20 cellular contexts compared by ENCODE assay signal in genomic region chr7:26208040-26208439, GRCh38. TPM values are rescaled to one million over a fixed set of nuclear protein-coding genes. Genes with fewer than 3 reads are reported as not detected.
A peak's percentile ranks its signal among the peaks of the same experiment; 100 is the strongest.
DNase-seq lines count a peak whose midpoint lies in the region; ATAC-seq and TF ChIP-seq lines count a peak whose summit lies in the region.
"Had no signal": no experiment of that assay in that cellular context is flagged by ENCODE, and none has a peak within 500 bp of the region (broad histone marks: within the 10 kb centered on the region; RNA-seq: fewer than 3 reads in every experiment).

No MANE protein-coding gene starts in this region.

- no peaks in the 10 kb centered on the region for H3K9me2 ChIP-seq in Loucy (replicated peaks; ENCODE audit: low read depth, low read length)

- ATAC-seq in activated CD4-positive, alpha-beta T cell treated with anti-CD3 and anti-CD28 coated beads for 36 hours, result no peak

- H3K27ac ChIP-seq in breast epithelium, result no peak overlapping the region
- H3K27ac ChIP-seq: GM23248, Peyer's patch had no signal

- POLR2A ChIA-PET in activated CD4-positive, alpha-beta T cell treated with anti-CD3 and anti-CD28 coated beads for 36 hours (lab: Charles Lee), result interaction anchor here (0.6 to 1.1 kb wide), 5 partner anchors 8 to 206 kb away, joined by 3 to 4 read pairs (median 3); no protein-coding TSS in a partner anchor

- H3K9me3 ChIP-seq in BE2C (no peaks in the 10 kb centered on the region), Loucy (ENCODE audit: insufficient read depth, low read depth, low read length) (no peaks in the 10 kb centered on the region), breast epithelium (no peaks in the 10 kb centered on the region)
- H3K9me3 ChIP-seq: HAP-1, Peyer's patch had no signal

- H4K20me1 ChIP-seq in Loucy (ENCODE audit: insufficient read depth, low read length, poor library complexity, severe bottlenecking), result peaks cover 98% of the 10 kb centered on the region

- peaks cover 15% of the 10 kb centered on the region for H3K4me1 ChIP-seq in BE2C
- peaks cover 65% of the 10 kb centered on the region for H3K4me1 ChIP-seq in Loucy (ENCODE audit: insufficient read depth, low read length, poor library complexity, severe bottlenecking)
- peaks cover 5 to 8% of the 10 kb centered on the region in 2 donors for H3K4me1 ChIP-seq in breast epithelium

- H3K36me3 Mint-ChIP-seq in activated CD4-positive, alpha-beta T cell treated with anti-CD3 and anti-CD28 coated beads for 36 hours (ENCODE audit: low read depth), result peaks cover 81% of the 10 kb centered on the region

- peak overlapping the region; percentile 88 for H3K4me2 ChIP-seq in Loucy (ENCODE audit: low read depth, low read length, poor library complexity, severe bottlenecking)

- H2AFZ ChIP-seq in Loucy (ENCODE audit: low read length), result no peak overlapping the region
- H2AFZ ChIP-seq: GM23248 had no signal

- no peak overlapping the region for H3K4me3 Mint-ChIP-seq in activated CD4-positive, alpha-beta T cell treated with anti-CD3 and anti-CD28 coated beads for 36 hours
- H3K4me3 Mint-ChIP-seq: B cell; CD4-positive, alpha-beta T cell had no signal

- peaks cover 85% of the 10 kb centered on the region for H3K36me3 ChIP-seq in BE2C
- H3K36me3 ChIP-seq in Loucy (ENCODE audit: insufficient read depth, low read length), result peaks cover 73% of the 10 kb centered on the region
- no peaks in the 10 kb centered on the region for H3K36me3 ChIP-seq in breast epithelium

- peak overlapping the region; percentile 65 for H3K27ac Mint-ChIP-seq in activated CD4-positive, alpha-beta T cell treated with anti-CD3 and anti-CD28 coated beads for 36 hours
- H3K27ac Mint-ChIP-seq: B cell had no signal

- H3K79me2 ChIP-seq in Loucy (ENCODE audit: insufficient read depth, low read length), result peaks cover 98% of the 10 kb centered on the region

- CTCF ChIA-PET in activated CD4-positive, alpha-beta T cell treated with anti-CD3 and anti-CD28 coated beads for 36 hours (lab: Charles Lee), result interaction anchor here (0.6 to 1.5 kb wide), 4 partner anchors 10 to 124 kb away, joined by 3 to 6 read pairs (median 3); no protein-coding TSS in a partner anchor

- no peaks in the 10 kb centered on the region for H3F3A ChIP-seq in Loucy (ENCODE audit: low read depth)

- no peak for DNase-seq in activated CD4-positive, alpha-beta T cell treated with anti-CD3 and anti-CD28 coated beads for 36 hours
- DNase-seq in activated CD4-positive, alpha-beta T cell treated with anti-CD3 and anti-CD28 coated beads for 48 hours, result no peak
- DNase-seq in BE2C (peak; percentile 74), dermis blood vessel endothelial cell (peak; percentile 45), iPS-NIHi11 (ENCODE audit: low spot score) (no peak), breast epithelium (ENCODE audit: low spot score in 2 of 2) (no peak), NCI-H446 (lab: John Stamatoyannopoulos, UW) (no peak)
- DNase-seq: CD4-positive, alpha-beta T cell; GM23248; KG1; NCI-H1105; NCI-H146; NCI-H2029; NCI-H2227 treated with DMSO at 0.1 percent for 48 hours; NCI-H510A treated with DMSO at 0.1 percent for 48 hours; NCI-H774; Peyer's patch had no signal

- intact Hi-C loops in activated CD4-positive, alpha-beta T cell treated with anti-CD3 and anti-CD28 coated beads for 36 hours (cut with DNase I, micrococcal nuclease), result no loop called here
- intact Hi-C loops in breast epithelium (cut with DNase I; ENCODE audit: low total_unique reads), result loop anchor here (10.0 kb wide), 1 partner anchor 947 kb away; the partner anchor contains the start of genes HOXA3 and HOXA7

- H3K27me3 Mint-ChIP-seq in activated CD4-positive, alpha-beta T cell treated with anti-CD3 and anti-CD28 coated beads for 36 hours, result no peaks in the 10 kb centered on the region
- H3K27me3 Mint-ChIP-seq: B cell; CD4-positive, alpha-beta T cell had no signal

- H3K9ac ChIP-seq in Loucy (ENCODE audit: low read depth, low read length, poor library complexity, severe bottlenecking), result no peak overlapping the region
- H3K9ac ChIP-seq: GM23248 had no signal

- H3K9me3 Mint-ChIP-seq in activated CD4-positive, alpha-beta T cell treated with anti-CD3 and anti-CD28 coated beads for 36 hours (ENCODE audit: low read depth), result no peaks in the 10 kb centered on the region
- H3K9me3 Mint-ChIP-seq: CD4-positive, alpha-beta T cell had no signal

- H3K4me1 Mint-ChIP-seq in activated CD4-positive, alpha-beta T cell treated with anti-CD3 and anti-CD28 coated beads for 36 hours, result peaks cover 53% of the 10 kb centered on the region

- TF ChIP-seq CTCF in BE2C (IDR thresholded peaks at IDR 0.05; ENCODE audit: low read depth, low read length) (no peak), Loucy (conservative IDR thresholded peaks at IDR 0.05; ENCODE audit: low read length) (no peak), breast epithelium (IDR thresholded peaks at IDR 0.05) (no peak)

- H3K4me3 ChIP-seq in BE2C (ENCODE audit: low read depth, low read length), result no peak overlapping the region
- H3K4me3 ChIP-seq in Loucy (ENCODE audit: low read length, poor library complexity, severe bottlenecking), result peak overlapping the region; percentile 93
- H3K4me3 ChIP-seq in breast epithelium, result no peak overlapping the region
- H3K4me3 ChIP-seq: GM23248, HAP-1, Peyer's patch had no signal

- no peaks in the 10 kb centered on the region for H3K27me3 ChIP-seq in BE2C
- H3K27me3 ChIP-seq in Loucy (ENCODE audit: insufficient read depth, low read length, poor library complexity, severe bottlenecking), result no peaks in the 10 kb centered on the region
- no peaks in the 10 kb centered on the region for H3K27me3 ChIP-seq in breast epithelium
- H3K27me3 ChIP-seq: Peyer's patch had no signal

- no peak for TF ChIP-seq POLR2A in breast epithelium (IDR thresholded peaks at IDR 0.05)

RNA-seq across cellular contexts. Expression of gene CBX3, which starts 6.5 kb away (rescaled TPM):
- 100 to 1,000 TPM; 173 to 300 TPM for total RNA-seq in activated CD4-positive, alpha-beta T cell treated with anti-CD3 and anti-CD28 coated beads for 36 hours
- polyA plus RNA-seq in BE2C (2012; ENCODE audit: insufficient read depth, insufficient read length, low read depth), result 138 TPM
- total RNA-seq in dermis blood vessel endothelial cell, result 154 and 176 TPM in 2 replicates
- total RNA-seq in breast epithelium, result 10 to 100 TPM; 88.0 to 98.3 (median 96.0) TPM

RNA-seq across cellular contexts. Expression of gene HNRNPA2B1, which starts 7.5 kb away (rescaled TPM):
- total RNA-seq in activated CD4-positive, alpha-beta T cell treated with anti-CD3 and anti-CD28 coated beads for 36 hours, result 100 to 1,000 TPM; 600 to 996 TPM
- 559 TPM for polyA plus RNA-seq in BE2C (2012; ENCODE audit: insufficient read depth, insufficient read length, low read depth)
- total RNA-seq in dermis blood vessel endothelial cell, result 105 and 187 TPM in 2 replicates
- 100 to 1,000 TPM; 168 to 324 (median 282) TPM for total RNA-seq in breast epithelium

RNA-seq across cellular contexts. Expression of gene NFE2L3, which starts 56.0 kb away (rescaled TPM):
- 10 to 100 TPM; 19.9 to 23.8 TPM for total RNA-seq in activated CD4-positive, alpha-beta T cell treated with anti-CD3 and anti-CD28 coated beads for 36 hours
- polyA plus RNA-seq in BE2C (2012; ENCODE audit: insufficient read depth, insufficient read length, low read depth), result 4.2 TPM
- 33.4 and 38.6 TPM in 2 replicates for total RNA-seq in dermis blood vessel endothelial cell
- total RNA-seq in breast epithelium, result 1 to 10 TPM; 2.2 to 5.8 (median 4.9) TPM

Comparison
In these comparisons a context has a peak if more than half of its experiments do, and no peak if none do; other contexts are left out.
1. DNase-seq: peak in BE2C (single experiment) and dermis blood vessel endothelial cell (single experiment); none in activated CD4-positive, alpha-beta T cell treated with anti-CD3 and anti-CD28 coated beads for 36 hours (single experiment), activated CD4-positive, alpha-beta T cell treated with anti-CD3 and anti-CD28 coated beads for 48 hours (single experiment), iPS-NIHi11 (single experiment), breast epithelium (0 of 2) and NCI-H446 (0 of 2).